In genomic region chr2:223737207-223737606, GRCh38 we compare ENCODE assay signal across 24 cellular contexts.
"Had no signal": no experiment of that assay in that cellular context is flagged by ENCODE, and none has a peak within 500 bp of the region (broad histone marks: within the 10 kb centered on the region; RNA-seq: fewer than 3 reads in every experiment).

No MANE protein-coding gene starts in this region.

- H3K4me1 ChIP-seq: gastrocnemius medialis, parathyroid adenoma, sigmoid colon, spleen, tibial nerve, upper lobe of right lung, uterus had no signal

- H3K9ac ChIP-seq: parathyroid adenoma had no signal

- H3K9me3 ChIP-seq: gastrocnemius medialis, thoracic aorta, upper lobe of right lung, uterus had no signal

- FAIRE-seq: colon, kidney had no signal

- H2AFZ ChIP-seq: hepatocyte, parathyroid adenoma had no signal

- H3K36me3 ChIP-seq: gastrocnemius medialis, heart left ventricle, right atrium auricular region, sigmoid colon, spleen, thoracic aorta, tibial nerve, upper lobe of right lung, uterus had no signal

- H3K27me3 ChIP-seq: dorsolateral prefrontal cortex, gastrocnemius medialis, heart left ventricle, hepatocyte, right atrium auricular region, sigmoid colon, spleen, tibial nerve, upper lobe of right lung, uterus had no signal

- H3K4me3 ChIP-seq: dorsolateral prefrontal cortex, gastrocnemius medialis, heart left ventricle, hepatocyte, lung, right atrium auricular region, sigmoid colon, skin epidermis, spleen, thoracic aorta, tibial nerve, upper lobe of right lung, uterus had no signal

- ATAC-seq: gastrocnemius medialis; heart left ventricle; left lobe of liver; naive thymus-derived CD8-positive, alpha-beta T cell; stimulated activated naive B cell treated with anti-CD40 and anti-IgM and Interleukin-4, amounts not matched to agents 10 μg/mL and 1 μg/mL and 100 μg/mL, for 72 hours had no signal

- H3K27ac ChIP-seq: dorsolateral prefrontal cortex, gastrocnemius medialis, heart left ventricle, hepatocyte, parathyroid adenoma, right atrium auricular region, sigmoid colon, skin epidermis, spleen, tibial nerve, upper lobe of right lung, uterus had no signal

- H3K4me2 ChIP-seq: hepatocyte had no signal

- DNase-seq: dorsolateral prefrontal cortex; effector CD4-positive, alpha-beta T cell; gastrocnemius medialis; heart left ventricle; kidney; midbrain; naive thymus-derived CD8-positive, alpha-beta T cell; nephron progenitor cell; occipital lobe; sigmoid colon; spleen; stimulated activated CD4-positive, alpha-beta T cell treated with anti-CD3 and anti-CD28 coated beads, Interleukin-2, amount 100 ng/mL, for 48 hours; stimulated activated naive B cell treated with anti-CD40 and anti-IgM and Interleukin-4, amounts not matched to agents 10 μg/mL and 1 μg/mL and 100 μg/mL, for 72 hours; upper lobe of right lung; uterus had no signal

- H3K79me2 ChIP-seq: hepatocyte, parathyroid adenoma had no signal
